ENCODE assay signal across 20 cellular contexts in genomic region chr4:150852237-150852636, GRCh38.
DNase-seq lines count a peak whose midpoint lies in the region; ATAC-seq, FAIRE-seq and TF ChIP-seq lines count a peak whose summit lies in the region.
"Had no signal": no experiment of that assay in that cellular context is flagged by ENCODE, and none has a peak within 500 bp of the region (broad histone marks: within the 10 kb centered on the region; RNA-seq: fewer than 3 reads in every experiment).

No MANE protein-coding gene starts in this region.

- H3K4me1 Mint-ChIP-seq in CD14-positive monocyte: peaks cover 21% of the 10 kb centered on the region

- H3K36me3 Mint-ChIP-seq in CD14-positive monocyte: peaks cover 5 to 12% of the 10 kb centered on the region in 2 donors

- H3K4me3 Mint-ChIP-seq in CD14-positive monocyte: no peak overlapping the region
- H3K4me3 Mint-ChIP-seq: T-helper 2 cell treated with Interferon-gamma antibody and Interleukin-4, amounts not matched to agents 5 μg/mL and 100 μg/mL, for 36 hours had no signal

- intact Hi-C loops in CD14-positive monocyte (cut with micrococcal nuclease): no loop called here

- peak; percentile 42 for FAIRE-seq in GM19239 (lab: Jason Lieb, UNC)

- H3K4me3 ChIP-seq in fibroblast of pulmonary artery (replicated peaks; ENCODE audit: low read depth, low read length): no peak overlapping the region
- H3K4me3 ChIP-seq: left lung had no signal

- DNase-seq in Ammon's horn (ENCODE audit: low spot score) (peak; percentile 35), GM19239 (ENCODE audit: insufficient read length, low spot score) (no peak), OCI-M1 (lab: John Stamatoyannopoulos, UW) (peak; percentile 54), fibroblast of pulmonary artery (ENCODE audit: low read depth) (peak; percentile 8), CD14-positive monocyte (ENCODE audit: low spot score) (no peak), DMS153 (lab: John Stamatoyannopoulos, UW) (no peak)
- DNase-seq in activated CD4-positive, CD25-positive, alpha-beta regulatory T cell (lab: John Stamatoyannopoulos, UW): no peak
- DNase-seq: activated CD4-positive, alpha-beta T cell treated with anti-CD3 and anti-CD28 coated beads for 48 hours; activated effector memory CD4-positive, alpha-beta T cell treated with Interleukin-2 at 50 U/mL for 16 hours; amygdala; central memory CD4-positive, alpha-beta T cell; left lung; NCI-H187; NCI-H446; NK-92 treated with Interleukin-12 subunit alpha and Interleukin-12 subunit beta, amount 100 ng/mL, for 24 hours; nucleus accumbens; SHP77 had no signal

- peak overlapping the region in 2 of 7 donors; percentile 33 to 52 for H3K27ac Mint-ChIP-seq in CD14-positive monocyte
- H3K27ac Mint-ChIP-seq: T-helper 2 cell treated with Interferon-gamma antibody and Interleukin-4, amounts not matched to agents 5 μg/mL and 100 μg/mL, for 36 hours had no signal

- ATAC-seq in HG03469 (IDR thresholded peaks at IDR 0.05; ENCODE audit: unreplicated experiment): no peak
- ATAC-seq: esophagus mucosa, left lung had no signal

- no peaks in the 10 kb centered on the region for H3K9me3 Mint-ChIP-seq in CD14-positive monocyte
- H3K9me3 Mint-ChIP-seq: T-helper 2 cell treated with Interferon-gamma antibody and Interleukin-4, amounts not matched to agents 5 μg/mL and 100 μg/mL, for 36 hours had no signal

- TF ChIP-seq CTCF in fibroblast of pulmonary artery (IDR thresholded peaks at IDR 0.05; ENCODE audit: low read length, missing control alignments): no peak
- TF ChIP-seq CTCF in CD14-positive monocyte (IDR thresholded peaks at IDR 0.05): no peak

- H3K27me3 Mint-ChIP-seq in CD14-positive monocyte (ENCODE audit: low read depth in 3 of 3): peaks cover 0 to 3% (median 0%) of the 10 kb centered on the region in 3 donors

Comparison
In these comparisons a context has a peak if more than half of its experiments do, and no peak if none do; other contexts are left out.
1. DNase-seq: peak in Ammon's horn (single experiment), OCI-M1 (single experiment) and fibroblast of pulmonary artery (single experiment); none in GM19239 (single experiment), CD14-positive monocyte (single experiment), activated CD4-positive, CD25-positive, alpha-beta regulatory T cell (0 of 4) and DMS153 (single experiment).